ENCODE assay signal across 22 cellular contexts in genomic region chrX:122546269-122546668, GRCh38.
"Had no signal": no experiment of that assay in that cellular context is flagged by ENCODE, and none has a peak within 500 bp of the region (broad histone marks: within the 10 kb centered on the region; RNA-seq: fewer than 3 reads in every experiment).

No MANE protein-coding gene starts in this region.

- DNase-seq: KBM-7, MV-4-11, NCI-H1048, NCI-H1105 treated with DMSO at 0.1 percent for 48 hours, NCI-H1417 treated with DMSO at 0.1 percent for 48 hours, NCI-H146, NCI-H1694 treated with DMSO at 0.1 percent for 48 hours, NCI-H1930, NCI-H2081, NCI-H2107, NCI-H226, NCI-H446, NCI-H510A, NCI-H524 treated with DMSO at 0.1 percent for 48 hours, NCI-H69, NCI-H774, Right ventricle myocardium superior, RPMI8226, SIG-M5 had no signal

- H3K4me3 ChIP-seq: SJSA1, SK-N-MC had no signal

- H3K36me3 ChIP-seq: SJSA1 had no signal

- H3K27me3 ChIP-seq: SJSA1 had no signal

- H3K9me3 ChIP-seq: SJSA1 had no signal

- FAIRE-seq: RCC 7860 had no signal

- H3K4me1 ChIP-seq: SJSA1 had no signal

- H3K27ac ChIP-seq: SJSA1, SK-N-MC had no signal
